ENCODE assay signal across 8 cellular contexts in the genomic region with DNA sequence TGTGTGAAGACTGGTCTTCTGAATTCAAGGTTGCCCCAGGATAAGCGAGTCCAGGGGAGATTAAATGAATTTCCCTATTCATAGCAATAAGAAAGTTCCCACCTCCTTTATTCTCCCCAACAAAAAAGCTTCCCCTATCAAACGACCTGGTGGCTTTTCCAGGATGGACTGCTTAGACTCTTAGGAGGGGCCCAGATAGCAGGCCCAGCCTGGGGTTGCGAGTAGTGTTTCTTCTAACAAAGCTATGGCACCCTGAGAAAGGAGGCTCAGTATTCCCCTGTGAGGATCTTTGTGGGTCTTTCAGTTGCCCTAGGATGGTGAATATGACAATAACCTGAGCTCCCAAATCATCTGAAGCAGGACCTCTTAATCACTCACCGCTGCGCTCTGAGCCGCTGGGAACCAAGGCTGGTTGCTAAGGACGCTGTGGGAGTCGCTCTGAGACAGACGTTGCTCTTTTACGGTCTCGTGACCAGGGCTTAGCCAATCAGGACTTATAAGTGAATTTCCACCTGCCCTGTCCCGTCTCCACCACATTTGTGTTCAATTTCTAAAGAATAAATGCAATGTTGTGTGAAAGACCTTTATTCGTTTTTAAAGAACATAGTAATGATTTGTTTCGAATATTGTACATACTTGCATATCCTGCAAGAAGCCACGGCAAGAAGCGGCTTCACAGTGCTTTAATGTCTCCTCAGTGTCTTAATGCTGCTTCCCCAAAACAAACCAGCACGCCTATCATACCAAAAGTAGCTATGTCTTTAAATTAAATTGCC. TPM values are rescaled to one million over a fixed set of nuclear protein-coding genes. Genes with fewer than 3 reads are reported as not detected.
DNase-seq lines count a peak whose midpoint lies in the region; ATAC-seq and TF ChIP-seq lines count a peak whose summit lies in the region.

A gene (minus strand): TSS at position 423 of the 776 bp plus-strand sequence. CDS start 59,319 bp downstream, outside the sequence.

- ATAC-seq in GM21381 (IDR thresholded peaks at IDR 0.05; ENCODE audit: unreplicated experiment) (peak; percentile 100), omental fat pad (ENCODE audit: low FRiP score) (peak; percentile 98)

- in situ Hi-C loops in SK-MEL-5 (cut with HindIII; ENCODE audit: low pct_unique_long_range_greater_than_20kb, low sequenced_read_pairs), result no loop called here

- no peaks in the 10 kb centered on the region for H3K36me3 Mint-ChIP-seq in activated naive CD8-positive, alpha-beta T cell treated with anti-CD3 and anti-CD28 coated beads for 36 hours

- no peaks in the 10 kb centered on the region for H3K27me3 Mint-ChIP-seq in activated naive CD8-positive, alpha-beta T cell treated with anti-CD3 and anti-CD28 coated beads for 36 hours

- no peak for TF ChIP-seq CTCF in omental fat pad (IDR thresholded peaks at IDR 0.05)

- H3K4me1 Mint-ChIP-seq in activated naive CD8-positive, alpha-beta T cell treated with anti-CD3 and anti-CD28 coated beads for 36 hours, result peaks cover 5% of the 10 kb centered on the region

- no peak within 1 kb of the TSS for H3K27ac Mint-ChIP-seq in activated naive CD8-positive, alpha-beta T cell treated with anti-CD3 and anti-CD28 coated beads for 36 hours

- DNase-seq in C1 segment of cervical spinal cord (lab: John Stamatoyannopoulos, UW) (peak in 11 of 14 donors; percentile 13 to 77 (median 41)), HuH-7 (ENCODE audit: low spot score) (peak; percentile 62), SK-MEL-5 (ENCODE audit: low read depth, low spot score) (peak; percentile 45), head of caudate nucleus (peak; percentile 63 to 95 (median 84)), omental fat pad (ENCODE audit: low spot score) (peak; percentile 46), superior temporal gyrus (ENCODE audit: extremely low spot score) (peak; percentile 86)
- peak; percentile 76 for DNase-seq in activated naive CD8-positive, alpha-beta T cell treated with anti-CD3 and anti-CD28 coated beads for 36 hours

- intact Hi-C loops in head of caudate nucleus (cut with DNase I), result no loop called here

- H3K4me3 Mint-ChIP-seq in activated naive CD8-positive, alpha-beta T cell treated with anti-CD3 and anti-CD28 coated beads for 36 hours, result peak within 1 kb of the TSS; percentile 84

- no peaks in the 10 kb centered on the region for H3K9me3 Mint-ChIP-seq in activated naive CD8-positive, alpha-beta T cell treated with anti-CD3 and anti-CD28 coated beads for 36 hours

RNA-seq across cellular contexts. Expression of the gene that starts here (rescaled TPM):
- total RNA-seq in SK-MEL-5 (2014; rRNA removed; shearing (Covaris generic)), result 0.74 and 2.0 TPM in 2 replicates
- 0.19 and 1.6 TPM in 2 replicates for polyA plus RNA-seq in SK-MEL-5 (2015; cell fraction: cytosol; rRNA removed)
- polyA plus RNA-seq in SK-MEL-5 (2015; cell fraction: nucleus; rRNA removed), result 0.45 and 3.8 TPM in 2 replicates
- total RNA-seq in activated naive CD8-positive, alpha-beta T cell treated with anti-CD3 and anti-CD28 coated beads for 36 hours, result 1 to 10 TPM in 1 of 2 experiments, under 1 TPM in 1; 0.66 to 1.2 TPM
- total RNA-seq in omental fat pad, result 1 to 10 TPM; 1.9 to 3.6 (median 2.5) TPM

Comparison
In these comparisons a context has a peak if more than half of its experiments do, and no peak if none do; other contexts are left out.
1. Peak in every context shown above with its lines: DNase-seq and ATAC-seq.